Comparison of ENCODE assay signal across 1 cellular context in genomic region chr4:184384056-184384809, GRCh38.
A peak's percentile ranks its signal among the peaks of the same experiment; 100 is the strongest.
TF ChIP-seq lines count a peak whose summit lies in the region.

No MANE protein-coding gene starts in this region.

TF ChIP-seq in SK-N-SH, 30 proteins besides CTCF, POLR2A, EP300 and RAD21 (continued from another document):
- TF ChIP-seq RCOR1 (IDR thresholded peaks at IDR 0.05; ENCODE audit: low read length) (no peak), TEAD4 (IDR thresholded peaks at IDR 0.05; ENCODE audit: borderline replicate concordance, insufficient read depth) (0 out of 2 replicates have a peak, but pooled peaks have one; percentile 9), NRF1 (IDR thresholded peaks at IDR 0.05; ENCODE audit: low read depth, low read length) (no peak), ZBTB33 (IDR thresholded peaks at IDR 0.05; ENCODE audit: borderline replicate concordance, low read depth) (no peak), MEF2A (IDR thresholded peaks at IDR 0.05; ENCODE audit: borderline replicate concordance, low read depth) (peak; percentile 46; the same call in 1 of the 2 replicates), CHD2 (IDR thresholded peaks at IDR 0.05; ENCODE audit: low read length, partially characterized antibody) (no peak)
